13 cellular contexts compared by ENCODE assay signal in the genomic region with DNA sequence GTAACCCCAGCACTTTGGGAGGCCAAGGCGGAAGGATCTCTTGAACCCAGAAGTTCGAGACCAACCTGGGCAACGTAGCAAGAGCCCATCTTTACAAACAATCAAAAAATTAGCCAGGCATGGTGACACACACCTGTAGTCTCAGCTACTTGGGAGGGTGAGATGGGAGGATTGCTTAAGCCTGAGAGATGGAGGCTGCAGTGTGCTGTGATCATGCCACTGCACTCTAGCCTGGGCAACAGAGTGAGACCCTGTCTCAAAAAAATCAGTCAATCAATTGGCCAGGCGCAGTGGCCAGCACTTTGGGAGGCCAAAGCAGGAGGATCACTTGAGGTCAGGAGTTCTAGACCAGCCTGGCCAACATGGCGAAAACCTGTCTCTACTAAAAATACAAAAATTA. TPM values are rescaled to one million over a fixed set of nuclear protein-coding genes. Genes with fewer than 3 reads are reported as not detected.
DNase-seq lines count a peak whose midpoint lies in the region; ATAC-seq, FAIRE-seq and TF ChIP-seq lines count a peak whose summit lies in the region.
"Not testable (repeated sequence)": the region's sequence is repeated elsewhere in the genome, so short reads cannot be mapped to it uniquely, and the experiment has no call there.
"Had no signal": no experiment of that assay in that cellular context is flagged by ENCODE, and none has a peak within 500 bp of the region (broad histone marks: within the 10 kb centered on the region; RNA-seq: fewer than 3 reads in every experiment).

No MANE protein-coding gene starts in this region.

- intact Hi-C loops in Calu3 (cut with micrococcal nuclease; ENCODE audit: unreplicated experiment): not testable (repeated sequence)
- intact Hi-C loops in activated CD4-positive, alpha-beta T cell treated with anti-CD3 and anti-CD28 coated beads for 36 hours (cut with DNase I, micrococcal nuclease): loop anchor here in 1 of 2 experiments (5.0 kb wide), 1 partner anchor 55 kb away; no protein-coding TSS in a partner anchor

- H3K36me3 Mint-ChIP-seq in Calu3 (ENCODE audit: insufficient read depth, unreplicated experiment); activated CD4-positive, alpha-beta T cell treated with anti-CD3 and anti-CD28 coated beads for 36 hours (ENCODE audit: low read depth); astrocyte (ENCODE audit: low read depth, unreplicated experiment); memory B cell: not testable (repeated sequence)

- POLR2A ChIA-PET in activated CD4-positive, alpha-beta T cell treated with anti-CD3 and anti-CD28 coated beads for 36 hours (lab: Charles Lee): not testable (repeated sequence)

- H3K4me1 Mint-ChIP-seq in Calu3 (ENCODE audit: low read depth, unreplicated experiment): peaks cover 23% of the 10 kb centered on the region
- H3K4me1 Mint-ChIP-seq in activated CD4-positive, alpha-beta T cell treated with anti-CD3 and anti-CD28 coated beads for 36 hours: peaks cover 54% of the 10 kb centered on the region
- peaks cover 15% of the 10 kb centered on the region for H3K4me1 Mint-ChIP-seq in astrocyte (ENCODE audit: low read depth, unreplicated experiment)
- H3K4me1 Mint-ChIP-seq in memory B cell: peaks cover 35% of the 10 kb centered on the region

- H2AFZ ChIP-seq in astrocyte (ENCODE audit: low read depth, low read length); trophoblast cell (ENCODE audit: insufficient read depth, low read length, poor library complexity): not testable (repeated sequence)

- not testable (repeated sequence) for H3K4ac ChIP-seq in trophoblast cell (ENCODE audit: low read depth, low read length)

- WGBS in trophoblast cell (ENCODE audit: extremely low coverage, insufficient coverage, insufficient read length): no CpG with 5 or more reads among the region's 5 CpGs

- not testable (repeated sequence) for TF ChIP-seq CTCF in Calu3 (IDR thresholded peaks at IDR 0.05; ENCODE audit: unreplicated experiment); RWPE2 (IDR thresholded peaks at IDR 0.05; ENCODE audit: poor library complexity, severe bottlenecking); astrocyte (IDR thresholded peaks at IDR 0.05; ENCODE audit: insufficient read depth, low read depth, low read length)

- TF ChIP-seq EP300 in Ishikawa (IDR thresholded peaks at IDR 0.05; ENCODE audit: borderline replicate concordance): not testable (repeated sequence)

- DNase-seq in Calu3; RWPE2 (ENCODE audit: low spot score); activated CD4-positive, alpha-beta T cell treated with anti-CD3 and anti-CD28 coated beads for 36 hours; astrocyte (ENCODE audit: low read depth); memory B cell (ENCODE audit: low spot score in 2 of 2); trophoblast cell: not testable (repeated sequence)

- H2BK12ac ChIP-seq in trophoblast cell (ENCODE audit: low read length): not testable (repeated sequence)

- ATAC-seq in RWPE2 (ENCODE audit: low read depth); activated CD4-positive, alpha-beta T cell treated with anti-CD3 and anti-CD28 coated beads for 36 hours; memory B cell (ENCODE audit: low read depth): not testable (repeated sequence)

- not testable (repeated sequence) for H3K9me3 ChIP-seq in BLaER1; RWPE2 (ENCODE audit: severe bottlenecking); astrocyte (ENCODE audit: insufficient read depth, low read depth, low read length); trophoblast cell (ENCODE audit: insufficient read depth, low read depth, low read length)

- H3K9ac ChIP-seq in BLaER1; astrocyte (ENCODE audit: low read length); trophoblast cell (ENCODE audit: low read length): not testable (repeated sequence)

- not testable (repeated sequence) for H3K27me3 Mint-ChIP-seq in Calu3 (ENCODE audit: unreplicated experiment); activated CD4-positive, alpha-beta T cell treated with anti-CD3 and anti-CD28 coated beads for 36 hours; astrocyte (ENCODE audit: low read depth, unreplicated experiment); memory B cell

- not testable (repeated sequence) for H3K79me1 ChIP-seq in trophoblast cell (ENCODE audit: low read length)

- TF ChIP-seq RAD21 in Ishikawa (IDR thresholded peaks at IDR 0.05; ENCODE audit: low read depth): not testable (repeated sequence)

- H3K4me1 ChIP-seq in BLaER1: peaks cover 42% of the 10 kb centered on the region
- H3K4me1 ChIP-seq in RWPE2 (ENCODE audit: insufficient read depth, poor library complexity, severe bottlenecking); astrocyte (ENCODE audit: insufficient read depth, low read length); trophoblast cell (ENCODE audit: control insufficient read depth in 1 of 2, insufficient read depth in 2 of 2, low read length in 2 of 2): not testable (repeated sequence)

- not testable (repeated sequence) for H3K14ac ChIP-seq in trophoblast cell (ENCODE audit: low read length)

- peaks cover 64% of the 10 kb centered on the region for H3K27me3 ChIP-seq in BLaER1
- not testable (repeated sequence) for H3K27me3 ChIP-seq in RWPE2 (ENCODE audit: insufficient read depth, poor library complexity, severe bottlenecking); astrocyte (ENCODE audit: insufficient read depth, low read length); trophoblast cell (ENCODE audit: insufficient read depth, low read length)

- H3K27ac Mint-ChIP-seq in Calu3 (ENCODE audit: unreplicated experiment) (peak overlapping the region; percentile 17), astrocyte (ENCODE audit: unreplicated experiment) (peak overlapping the region; percentile 79), memory B cell (peak overlapping the region; percentile 71)
- peak overlapping the region; percentile 77 for H3K27ac Mint-ChIP-seq in activated CD4-positive, alpha-beta T cell treated with anti-CD3 and anti-CD28 coated beads for 36 hours

- H4K8ac ChIP-seq in trophoblast cell (ENCODE audit: low read depth, low read length): not testable (repeated sequence)

- not testable (repeated sequence) for H3K79me2 ChIP-seq in astrocyte (ENCODE audit: insufficient read depth, low read length); trophoblast cell (ENCODE audit: control insufficient read depth, insufficient read depth, low read length, poor library complexity)

- not testable (repeated sequence) for H3K23ac ChIP-seq in trophoblast cell (ENCODE audit: low read length)

- H3K27ac ChIP-seq in BLaER1; astrocyte (ENCODE audit: low read depth, low read length); trophoblast cell (ENCODE audit: low read depth, low read length): not testable (repeated sequence)
- H3K27ac ChIP-seq in RWPE2 (ENCODE audit: poor library complexity, severe bottlenecking): peak overlapping the region; percentile 1

- not testable (repeated sequence) for H3K9me3 Mint-ChIP-seq in Calu3 (ENCODE audit: low read depth, unreplicated experiment); activated CD4-positive, alpha-beta T cell treated with anti-CD3 and anti-CD28 coated beads for 36 hours (ENCODE audit: low read depth); astrocyte (ENCODE audit: unreplicated experiment); memory B cell

- not testable (repeated sequence) for BruUV-seq in Calu3 (replicated peaks; lab: Mats Ljungman, UMichigan)

- not testable (repeated sequence) for H4K12ac ChIP-seq in trophoblast cell (ENCODE audit: low read depth, low read length)

- H3K4me3 Mint-ChIP-seq in Calu3 (ENCODE audit: low read depth, unreplicated experiment); activated CD4-positive, alpha-beta T cell treated with anti-CD3 and anti-CD28 coated beads for 36 hours; astrocyte (ENCODE audit: unreplicated experiment); memory B cell: not testable (repeated sequence)

- not testable (repeated sequence) for H3K4me3 ChIP-seq in BLaER1; RWPE2 (ENCODE audit: severe bottlenecking); astrocyte (ENCODE audit: insufficient read depth, low read depth, low read length); trophoblast cell (ENCODE audit: low read depth, low read length)

- H3K18ac ChIP-seq in trophoblast cell (ENCODE audit: low read length): not testable (repeated sequence)

- not testable (repeated sequence) for H3K36me3 ChIP-seq in BLaER1; RWPE2 (ENCODE audit: low read depth); astrocyte (ENCODE audit: insufficient read depth, low read length); trophoblast cell (ENCODE audit: control insufficient read depth in 1 of 2, insufficient read depth in 2 of 2, low read length in 2 of 2)

- H2AK5ac ChIP-seq in trophoblast cell (ENCODE audit: low read length): not testable (repeated sequence)

- not testable (repeated sequence) for FAIRE-seq in astrocyte (lab: Jason Lieb, UNC)

- H2BK120ac ChIP-seq in trophoblast cell (ENCODE audit: insufficient read depth, low read length, poor library complexity): not testable (repeated sequence)

- H4K91ac ChIP-seq in trophoblast cell (ENCODE audit: low read depth, low read length): peak overlapping the region; percentile 27

- CTCF ChIA-PET in Calu3 (lab: Charles Lee): not testable (repeated sequence)
- CTCF ChIA-PET in activated CD4-positive, alpha-beta T cell treated with anti-CD3 and anti-CD28 coated beads for 36 hours (lab: Charles Lee): interaction anchor here (0.7 to 2.5 kb wide), 3 partner anchors 10 to 19 kb away, joined by 3 to 10 read pairs (median 4); no protein-coding TSS in a partner anchor

- H3K4me2 ChIP-seq in BLaER1: peak overlapping the region; percentile 89
- H3K4me2 ChIP-seq in astrocyte (ENCODE audit: low read length); trophoblast cell (ENCODE audit: low read length): not testable (repeated sequence)

- H4K20me1 ChIP-seq in BLaER1: peaks cover 69% of the 10 kb centered on the region
- not testable (repeated sequence) for H4K20me1 ChIP-seq in astrocyte (ENCODE audit: insufficient read depth, low read length)

- not testable (repeated sequence) for H2BK5ac ChIP-seq in trophoblast cell (ENCODE audit: low read depth, low read length, poor library complexity)

RNA-seq across cellular contexts. Expression of gene TPCN1, which starts 14.5 kb away (rescaled TPM):
- total RNA-seq in Calu3 (2022): 83.0 and 91.1 TPM in 2 replicates
- total RNA-seq in activated CD4-positive, alpha-beta T cell treated with anti-CD3 and anti-CD28 coated beads for 36 hours: 10 to 100 TPM; 35.5 to 37.0 TPM
- 27.9 and 33.7 TPM in 2 replicates for total RNA-seq in astrocyte
- 14.9 and 16.0 TPM in 2 replicates for polyA plus RNA-seq in trophoblast cell (2013)

RNA-seq across cellular contexts. Expression of gene RITA1, which starts 21.3 kb away (rescaled TPM):
- 27.4 and 28.4 TPM in 2 replicates for total RNA-seq in Calu3 (2022)
- total RNA-seq in activated CD4-positive, alpha-beta T cell treated with anti-CD3 and anti-CD28 coated beads for 36 hours: 10 to 100 TPM; 23.4 to 25.7 TPM
- total RNA-seq in astrocyte: 20.9 and 23.5 TPM in 2 replicates
- polyA plus RNA-seq in trophoblast cell (2013): 11.2 and 11.4 TPM in 2 replicates

RNA-seq across cellular contexts. Expression of gene DDX54, which starts 21.5 kb away (rescaled TPM):
- total RNA-seq in Calu3 (2022) (104 and 112 TPM in 2 replicates), astrocyte (52.8 and 53.5 TPM in 2 replicates)
- total RNA-seq in activated CD4-positive, alpha-beta T cell treated with anti-CD3 and anti-CD28 coated beads for 36 hours: 100 to 1,000 TPM; 118 to 132 TPM
- 42.0 and 42.6 TPM in 2 replicates for polyA plus RNA-seq in trophoblast cell (2013)

RNA-seq across cellular contexts. Expression of gene CFAP73, which starts 57.3 kb away (rescaled TPM):
- total RNA-seq in Calu3 (2022) (2.3 and 3.2 TPM in 2 replicates), astrocyte (not detected in 2 replicates)
- total RNA-seq in activated CD4-positive, alpha-beta T cell treated with anti-CD3 and anti-CD28 coated beads for 36 hours: 1 to 10 TPM in 1 of 2 experiments, under 1 TPM in 1; 0.86 to 1.1 TPM
- not detected in 2 replicates for polyA plus RNA-seq in trophoblast cell (2013)
- total RNA-seq: H9, HT1080, IMR-90 had no signal
- polyA plus RNA-seq: BJ, GM12878, IMR-90 had no signal

Comparison
In these comparisons a context has a peak if more than half of its experiments do, and no peak if none do; other contexts are left out.
1. H3K27ac Mint-ChIP-seq: peak in every context shown above with its lines; median percentile 79 in astrocyte; 77 in activated CD4-positive, alpha-beta T cell treated with anti-CD3 and anti-CD28 coated beads for 36 hours; 71 in memory B cell; 17 in Calu3.